3 cellular contexts compared by ENCODE assay signal in the genomic region with DNA sequence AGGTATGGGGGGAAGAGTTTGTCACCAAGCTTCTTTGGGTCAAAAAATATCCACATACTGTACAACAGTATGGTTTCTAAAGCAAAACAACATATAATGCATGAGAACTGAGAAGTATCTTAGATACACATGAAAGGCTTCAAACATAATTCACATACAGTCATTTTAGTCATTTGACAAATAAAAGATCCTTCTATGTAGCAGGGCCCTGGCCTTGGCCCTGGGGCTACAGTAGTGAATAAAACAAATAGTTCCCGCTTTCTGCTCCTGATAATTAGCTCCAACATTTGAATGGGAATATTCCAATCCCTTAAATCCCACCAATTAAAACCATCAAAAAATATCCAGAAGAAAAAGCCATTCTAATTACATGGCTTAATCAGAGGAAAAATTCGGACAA.
TF ChIP-seq lines count a peak whose summit lies in the region.

No MANE protein-coding gene starts in this region.

TF ChIP-seq in GM23338, 12 proteins besides CTCF, POLR2A, EP300 and RAD21 (continued from another document):
- TF ChIP-seq ETS1 (IDR thresholded peaks at IDR 0.05) = no peak

TF ChIP-seq in IMR-90, 13 proteins besides CTCF, POLR2A, EP300 and RAD21:
- TF ChIP-seq USF2 (IDR thresholded peaks at IDR 0.05; ENCODE audit: low read depth, low read length) (no peak), MXI1 (IDR thresholded peaks at IDR 0.05; ENCODE audit: borderline replicate concordance, low read depth, low read length) (no peak), MAFK (IDR thresholded peaks at IDR 0.05; ENCODE audit: low read depth, low read length) (no peak), CEBPB (IDR thresholded peaks at IDR 0.05; ENCODE audit: low read depth, low read length) (no peak), FOS (IDR thresholded peaks at IDR 0.05; ENCODE audit: low read depth, low read length) (no peak), RFX5 (IDR thresholded peaks at IDR 0.05; ENCODE audit: low read depth, low read length) (no peak), NFE2L2 (IDR thresholded peaks at IDR 0.05; ENCODE audit: low read depth, low read length) (no peak), BHLHE40 (IDR thresholded peaks at IDR 0.05; ENCODE audit: low read depth, low read length) (no peak), ELK1 (IDR thresholded peaks at IDR 0.05; ENCODE audit: borderline replicate concordance, low read depth, low read length) (no peak), RCOR1 (IDR thresholded peaks at IDR 0.05; ENCODE audit: insufficient replicate concordance, low read length) (no peak), MAZ (IDR thresholded peaks at IDR 0.05; ENCODE audit: borderline replicate concordance, low read depth, low read length) (no peak), CHD1 (IDR thresholded peaks at IDR 0.05; ENCODE audit: low read depth, low read length) (no peak), SMC3 (IDR thresholded peaks at IDR 0.05; ENCODE audit: low read depth, low read length) (no peak)

TF ChIP-seq in WTC11, 78 proteins besides CTCF, POLR2A, EP300 and RAD21 (continued from another document):
- TF ChIP-seq ERG (CRISPR knock-in tag; IDR thresholded peaks at IDR 0.05) (no peak), NFATC4 (CRISPR knock-in tag; IDR thresholded peaks at IDR 0.05) (no peak)
